In the genomic region with DNA sequence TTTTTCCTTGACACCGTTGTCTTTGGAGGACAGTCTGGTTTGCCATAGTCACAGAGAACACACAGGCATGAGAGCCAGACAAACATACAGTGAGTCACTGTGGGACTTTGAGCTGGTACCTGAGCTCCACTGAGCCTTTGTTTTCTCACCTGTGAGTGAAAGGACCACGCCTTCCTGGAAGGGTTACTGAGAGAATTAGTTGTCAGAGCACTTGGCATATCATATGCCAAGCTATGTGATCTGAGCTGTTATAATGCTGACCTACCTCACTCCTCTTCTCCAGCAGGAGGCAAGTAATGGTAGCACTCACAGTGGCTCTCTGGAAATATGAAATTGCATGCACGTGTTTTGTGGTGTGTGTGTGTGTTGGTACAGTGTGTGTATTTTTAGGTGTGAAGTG, we compare ENCODE assay signal across 18 cellular contexts. TPM values are rescaled to one million over a fixed set of nuclear protein-coding genes. Genes with fewer than 3 reads are reported as not detected.
DNase-seq lines count a peak whose midpoint lies in the region; ATAC-seq and TF ChIP-seq lines count a peak whose summit lies in the region.
"Had no signal": no experiment of that assay in that cellular context is flagged by ENCODE, and none has a peak within 500 bp of the region (broad histone marks: within the 10 kb centered on the region; RNA-seq: fewer than 3 reads in every experiment).

No MANE protein-coding gene starts in this region.

- no peak overlapping the region for H3K4me3 Mint-ChIP-seq in type B pancreatic cell
- H3K4me3 Mint-ChIP-seq: CD8-positive, alpha-beta T cell; immature natural killer cell; naive B cell had no signal

- no peaks in the 10 kb centered on the region for H4K20me1 ChIP-seq in Karpas-422 (ENCODE audit: insufficient read depth, low read depth, low read length)

- H3K4me1 ChIP-seq in Karpas-422 (ENCODE audit: low read length) (no peaks in the 10 kb centered on the region), RWPE2 (ENCODE audit: insufficient read depth, poor library complexity, severe bottlenecking) (no peaks in the 10 kb centered on the region), left lung (no peaks in the 10 kb centered on the region)
- H3K4me1 ChIP-seq: testis had no signal

- in situ Hi-C loops in KBM-7 (cut with MboI; ENCODE audit: low pct_unique_long_range_greater_than_20kb, low sequenced_read_pairs), result no loop called here

- H3K9me3 ChIP-seq in Karpas-422 (ENCODE audit: low read length) (no peaks in the 10 kb centered on the region), RWPE2 (ENCODE audit: severe bottlenecking) (no peaks in the 10 kb centered on the region), left lung (no peaks in the 10 kb centered on the region)
- H3K9me3 ChIP-seq: testis had no signal

- DNase-seq in Karpas-422 (peak; percentile 37), RWPE2 (ENCODE audit: low spot score) (no peak), left lung (no peak), type B pancreatic cell (ENCODE audit: extremely low spot score, unreplicated experiment) (peak; percentile 4), HEK293T (ENCODE audit: extremely low spot score) (no peak), KBM-7 (no peak), NCI-H1436 treated with DMSO at 0.1 percent for 48 hours (lab: John Stamatoyannopoulos, UW) (no peak)
- DNase-seq: activated effector memory CD4-positive, alpha-beta T cell treated with anti-CD3 and anti-CD28 coated beads, Interleukin-2, amount 50 U/mL, for 16 hours; brain microvascular endothelial cell; cortex of kidney; immature natural killer cell; mammary epithelial cell; naive B cell; NCI-H1092; NCI-H526 treated with DMSO at 0.1 percent for 48 hours; right cardiac atrium; testis had no signal

- intact Hi-C loops in left lung (cut with DNase I), result no loop called here

- H3K27me3 Mint-ChIP-seq in type B pancreatic cell, result peaks cover 6% of the 10 kb centered on the region

- H3K4me1 Mint-ChIP-seq in type B pancreatic cell (ENCODE audit: unreplicated experiment), result peaks cover 12% of the 10 kb centered on the region
- H3K4me1 Mint-ChIP-seq: immature natural killer cell, naive B cell had no signal

- peak; percentile 76 for ATAC-seq in RWPE2 (ENCODE audit: low read depth)
- peak; percentile 98 for ATAC-seq in left lung
- ATAC-seq: CD8-positive, alpha-beta T cell had no signal

- no peak overlapping the region for H3K4me3 ChIP-seq in Karpas-422 (ENCODE audit: low read length)
- H3K4me3 ChIP-seq in RWPE2 (ENCODE audit: severe bottlenecking), result no peak overlapping the region
- no peak overlapping the region for H3K4me3 ChIP-seq in left lung
- H3K4me3 ChIP-seq: testis had no signal

- H3K9me2 ChIP-seq in Karpas-422 (replicated peaks; ENCODE audit: insufficient read depth, low read length), result no peaks in the 10 kb centered on the region

- H3K27ac Mint-ChIP-seq in type B pancreatic cell, result no peak overlapping the region
- H3K27ac Mint-ChIP-seq: CD8-positive, alpha-beta T cell; immature natural killer cell; naive B cell had no signal

- no peaks in the 10 kb centered on the region for H3K9me3 Mint-ChIP-seq in type B pancreatic cell
- H3K9me3 Mint-ChIP-seq: CD8-positive, alpha-beta T cell; immature natural killer cell had no signal

- POLR2A ChIA-PET in HEK293T (lab: Yijun Ruan, JAX), result interaction anchor here (1.2 kb wide), 1 partner anchor 10 kb away, joined by 3 read pairs; no protein-coding TSS in a partner anchor

- H3K79me2 ChIP-seq in Karpas-422 (ENCODE audit: low read length), result no peaks in the 10 kb centered on the region

- H3K27me3 ChIP-seq in Karpas-422 (ENCODE audit: low read length), result no peaks in the 10 kb centered on the region
- H3K27me3 ChIP-seq in RWPE2 (ENCODE audit: insufficient read depth, poor library complexity, severe bottlenecking), result no peaks in the 10 kb centered on the region
- no peaks in the 10 kb centered on the region for H3K27me3 ChIP-seq in left lung
- H3K27me3 ChIP-seq: brain microvascular endothelial cell, testis had no signal

- H3K27ac ChIP-seq in Karpas-422 (ENCODE audit: low read length) (no peak overlapping the region), RWPE2 (ENCODE audit: poor library complexity, severe bottlenecking) (no peak overlapping the region), left lung (no peak overlapping the region)
- H3K27ac ChIP-seq: brain microvascular endothelial cell, testis had no signal

- TF ChIP-seq CTCF in RWPE2 (IDR thresholded peaks at IDR 0.05; ENCODE audit: poor library complexity, severe bottlenecking), result no peak
- TF ChIP-seq CTCF in left lung (IDR thresholded peaks at IDR 0.05), result no peak
- TF ChIP-seq CTCF in type B pancreatic cell (conservative IDR thresholded peaks at IDR 0.05), result no peak

- no peaks in the 10 kb centered on the region for H3K36me3 ChIP-seq in Karpas-422 (ENCODE audit: insufficient read depth, low read length)
- H3K36me3 ChIP-seq in RWPE2 (ENCODE audit: low read depth), result no peaks in the 10 kb centered on the region
- no peaks in the 10 kb centered on the region for H3K36me3 ChIP-seq in left lung
- H3K36me3 ChIP-seq: brain microvascular endothelial cell had no signal

- no peaks in the 10 kb centered on the region for H3K36me3 Mint-ChIP-seq in type B pancreatic cell
- H3K36me3 Mint-ChIP-seq: CD8-positive, alpha-beta T cell; naive B cell had no signal

- H2AFZ ChIP-seq in Karpas-422 (ENCODE audit: low read length), result no peak overlapping the region

- H3K9ac ChIP-seq in Karpas-422 (ENCODE audit: low read length), result no peak overlapping the region

- CTCF ChIA-PET in HEK293T (lab: Yijun Ruan, JAX), result no interaction called here

- H3K4me2 ChIP-seq in Karpas-422 (ENCODE audit: low read depth, low read length, poor library complexity, severe bottlenecking), result no peak overlapping the region

TF ChIP-seq in HEK293T, 16 proteins besides CTCF, POLR2A, EP300 and RAD21:
- TF ChIP-seq LEF1 (IDR thresholded peaks at IDR 0.05; ENCODE audit: borderline replicate concordance) (no peak), NFRKB (IDR thresholded peaks at IDR 0.05) (no peak), FOXM1 (IDR thresholded peaks at IDR 0.05; ENCODE audit: borderline replicate concordance) (no peak), PKNOX1 (IDR thresholded peaks at IDR 0.05) (no peak), SP1 (IDR thresholded peaks at IDR 0.05) (no peak), TARDBP (IDR thresholded peaks at IDR 0.05) (no peak), BHLHE40 (IDR thresholded peaks at IDR 0.05; ENCODE audit: borderline replicate concordance) (no peak), FOXK2 (IDR thresholded peaks at IDR 0.05) (no peak), L3MBTL2 (conservative IDR thresholded peaks at IDR 0.05) (no peak), SUZ12 (IDR thresholded peaks at IDR 0.05) (no peak), ZNF384 (IDR thresholded peaks at IDR 0.05) (no peak), FOXA1 (IDR thresholded peaks at IDR 0.05) (no peak), ARNT (IDR thresholded peaks at IDR 0.05) (no peak), CTBP1 (IDR thresholded peaks at IDR 0.05; ENCODE audit: borderline replicate concordance) (no peak), HDGF (IDR thresholded peaks at IDR 0.05; ENCODE audit: borderline replicate concordance) (no peak), ELF4 (IDR thresholded peaks at IDR 0.05) (no peak)
TF ChIP-seq in HEK293T: peak in this region for 0.

RNA-seq across cellular contexts. Expression of gene CXCL12, which starts 59.7 kb away (rescaled TPM):
- total RNA-seq in Karpas-422 (2014; rRNA removed; shearing (Covaris generic); ENCODE audit: low replicate concordance), result not detected in 2 replicates
- total RNA-seq in left lung (10 to 100 TPM; 77.9 to 89.6 TPM), type B pancreatic cell (ENCODE audit: low replicate concordance) (25.7 and 137 TPM in 2 replicates)
- total RNA-seq: CD8-positive, alpha-beta T cell had no signal

Comparison
In these comparisons a context has a peak if more than half of its experiments do, and no peak if none do; other contexts are left out.
1. DNase-seq: peak in Karpas-422 (single experiment) and type B pancreatic cell (single experiment); none in RWPE2 (single experiment), left lung (0 of 2), HEK293T (single experiment), KBM-7 (single experiment) and NCI-H1436 treated with DMSO at 0.1 percent for 48 hours (single experiment).
2. RNA of gene CXCL12, which starts 59.7 kb away (total RNA-seq): 25.7 to 137 TPM in type B pancreatic cell and 77.9 to 89.6 TPM in left lung; not detected in Karpas-422; every median in the first group is over 10 times any median in the second.